9 cellular contexts compared by ENCODE assay signal in genomic region chr18:45839415-45840395, GRCh38. TPM values are rescaled to one million over a fixed set of nuclear protein-coding genes. Genes with fewer than 3 reads are reported as not detected.
DNase-seq lines count a peak whose midpoint lies in the region; ATAC-seq, FAIRE-seq and TF ChIP-seq lines count a peak whose summit lies in the region.
"Had no signal": no experiment of that assay in that cellular context is flagged by ENCODE, and none has a peak within 500 bp of the region (broad histone marks: within the 10 kb centered on the region; RNA-seq: fewer than 3 reads in every experiment).

No MANE protein-coding gene starts in this region.

- no peak overlapping the region for H3K9ac ChIP-seq in Loucy (ENCODE audit: low read depth, low read length, poor library complexity, severe bottlenecking)

- H3K4me3 ChIP-seq in Loucy (ENCODE audit: low read length, poor library complexity, severe bottlenecking) (no peak overlapping the region), cardiac muscle cell (no peak overlapping the region), small intestine (ENCODE audit: low read depth in 1 of 2, low read length in 2 of 2) (peak overlapping the region in 1 of 2 donors; percentile 37)
- H3K4me3 ChIP-seq: thyroid gland had no signal

- H3K27ac Mint-ChIP-seq in WTC11 = no peak overlapping the region
- no peak overlapping the region for H3K27ac Mint-ChIP-seq in activated T-helper 2 cell treated with anti-CD3 and anti-CD28 coated beads, Interferon-gamma antibody, Interleukin-2, Interleukin-4, amounts not matched to agents 10 μg/mL and 5 μg/mL and 100 μg/mL, durations not matched to agents 14 hours and 24 hours and 36 hours

- FAIRE-seq in small intestine (lab: Jason Lieb, UNC) = no peak

- no peaks in the 10 kb centered on the region for H3K36me3 Mint-ChIP-seq in WTC11
- no peaks in the 10 kb centered on the region for H3K36me3 Mint-ChIP-seq in activated T-helper 2 cell treated with anti-CD3 and anti-CD28 coated beads, Interferon-gamma antibody, Interleukin-2, Interleukin-4, amounts not matched to agents 10 μg/mL and 5 μg/mL and 100 μg/mL, durations not matched to agents 14 hours and 24 hours and 36 hours (ENCODE audit: low read depth)

- H3K27me3 Mint-ChIP-seq in WTC11 (ENCODE audit: low read depth) = peaks cover 44% of the 10 kb centered on the region
- peaks cover 50% of the 10 kb centered on the region for H3K27me3 Mint-ChIP-seq in activated T-helper 2 cell treated with anti-CD3 and anti-CD28 coated beads, Interferon-gamma antibody, Interleukin-2, Interleukin-4, amounts not matched to agents 10 μg/mL and 5 μg/mL and 100 μg/mL, durations not matched to agents 14 hours and 24 hours and 36 hours (ENCODE audit: low read depth)

- POLR2A ChIA-PET in WTC11 (lab: Charles Lee) = no interaction called here

- CTCF ChIA-PET in WTC11 (lab: Charles Lee) = interaction anchor here (0.6 to 3.5 kb wide), 39 partner anchors 9 to 233 kb away, joined by 3 to 36 read pairs (median 5); partner anchors contain the start of genes SIGLEC15 and SLC14A1

- H3K4me2 ChIP-seq in Loucy (ENCODE audit: low read depth, low read length, poor library complexity, severe bottlenecking) = no peak overlapping the region

- no peaks in the 10 kb centered on the region for H3K79me2 ChIP-seq in Loucy (ENCODE audit: insufficient read depth, low read length)

- no peaks in the 10 kb centered on the region for H3F3A ChIP-seq in Loucy (ENCODE audit: low read depth)

- intact Hi-C loops in activated T-helper 2 cell treated with anti-CD3 and anti-CD28 coated beads, Interferon-gamma antibody, Interleukin-2, Interleukin-4, amounts not matched to agents 10 μg/mL and 5 μg/mL and 100 μg/mL, durations not matched to agents 14 hours and 24 hours and 36 hours (cut with micrococcal nuclease) = loop anchor here (2.0 to 5.0 kb wide), 3 partner anchors 38 to 117 kb away; no protein-coding TSS in a partner anchor

- peak overlapping the region; percentile 18; the same call in 1 of the 2 replicates for H2AFZ ChIP-seq in Loucy (ENCODE audit: low read length)

- no peak overlapping the region for H3K4me3 Mint-ChIP-seq in WTC11
- no peak overlapping the region for H3K4me3 Mint-ChIP-seq in activated T-helper 2 cell treated with anti-CD3 and anti-CD28 coated beads, Interferon-gamma antibody, Interleukin-2, Interleukin-4, amounts not matched to agents 10 μg/mL and 5 μg/mL and 100 μg/mL, durations not matched to agents 14 hours and 24 hours and 36 hours (ENCODE audit: low read depth)

- peaks cover 22% of the 10 kb centered on the region for H3K4me1 Mint-ChIP-seq in WTC11
- peaks cover 3% of the 10 kb centered on the region for H3K4me1 Mint-ChIP-seq in activated T-helper 2 cell treated with anti-CD3 and anti-CD28 coated beads, Interferon-gamma antibody, Interleukin-2, Interleukin-4, amounts not matched to agents 10 μg/mL and 5 μg/mL and 100 μg/mL, durations not matched to agents 14 hours and 24 hours and 36 hours (ENCODE audit: low read depth)

- H3K27me3 ChIP-seq in Loucy (ENCODE audit: insufficient read depth, low read length, poor library complexity, severe bottlenecking) (no peaks in the 10 kb centered on the region), cardiac muscle cell (peaks cover 11% of the 10 kb centered on the region), small intestine (ENCODE audit: control insufficient read depth in 2 of 2, insufficient read depth in 2 of 2, low read length in 2 of 2) (peaks cover 0 to 3% of the 10 kb centered on the region in 2 donors)
- H3K27me3 ChIP-seq: thyroid gland had no signal

- no peaks in the 10 kb centered on the region for H3K9me2 ChIP-seq in Loucy (replicated peaks; ENCODE audit: low read depth, low read length)

- H3K27ac ChIP-seq in cardiac muscle cell = no peak overlapping the region
- no peak overlapping the region for H3K27ac ChIP-seq in small intestine (ENCODE audit: low read depth in 1 of 2, low read length in 1 of 2)
- H3K27ac ChIP-seq: thyroid gland had no signal

- ATAC-seq in WTC11 = peak; percentile 65

- WGBS in small intestine, 3 donors = 56 to 65% (median 62%) methylated on average over 12 to 13 of the region's 13 CpGs

- H3K36me3 ChIP-seq in Loucy (ENCODE audit: insufficient read depth, low read length) = no peaks in the 10 kb centered on the region
- H3K36me3 ChIP-seq in cardiac muscle cell = no peaks in the 10 kb centered on the region
- no peaks in the 10 kb centered on the region for H3K36me3 ChIP-seq in small intestine (ENCODE audit: control insufficient read depth in 2 of 2, insufficient read depth in 2 of 2, low read length in 2 of 2)
- H3K36me3 ChIP-seq: thyroid gland had no signal

- DNase-seq in A172 (ENCODE audit: low spot score) (peak; percentile 41), GDM1 (lab: John Stamatoyannopoulos, UW) (peak; percentile 21), WTC11 (ENCODE audit: low spot score) (peak; percentile 56), cardiac muscle cell (ENCODE audit: low read depth in 1 of 2, low spot score in 1 of 2) (peak; percentile 66 to 85), small intestine (peak; percentile 85), occipital lobe (lab: John Stamatoyannopoulos, UW) (no peak)
- DNase-seq in activated T-helper 2 cell treated with anti-CD3 and anti-CD28 coated beads, Interferon-gamma antibody, Interleukin-2, Interleukin-4, amounts not matched to agents 10 μg/mL and 5 μg/mL and 100 μg/mL, durations not matched to agents 14 hours and 24 hours and 36 hours (ENCODE audit: low spot score) = no peak

- TF ChIP-seq CTCF in Loucy (conservative IDR thresholded peaks at IDR 0.05; ENCODE audit: low read length) (peak; percentile 74), WTC11 (IDR thresholded peaks at IDR 0.05) (peak; percentile 40; the same call in 1 of the 2 replicates), cardiac muscle cell (IDR thresholded peaks at IDR 0.05; ENCODE audit: low read depth, low read length) (peak; percentile 79)

- H3K9me3 ChIP-seq in Loucy (ENCODE audit: insufficient read depth, low read depth, low read length) (no peaks in the 10 kb centered on the region), cardiac muscle cell (ENCODE audit: low read depth) (no peaks in the 10 kb centered on the region), small intestine (ENCODE audit: control insufficient read depth, low read depth) (no peaks in the 10 kb centered on the region)
- H3K9me3 ChIP-seq: thyroid gland had no signal

- no peaks in the 10 kb centered on the region for H3K9me3 Mint-ChIP-seq in WTC11
- no peaks in the 10 kb centered on the region for H3K9me3 Mint-ChIP-seq in activated T-helper 2 cell treated with anti-CD3 and anti-CD28 coated beads, Interferon-gamma antibody, Interleukin-2, Interleukin-4, amounts not matched to agents 10 μg/mL and 5 μg/mL and 100 μg/mL, durations not matched to agents 14 hours and 24 hours and 36 hours

- H3K4me1 ChIP-seq in Loucy (ENCODE audit: insufficient read depth, low read length, poor library complexity, severe bottlenecking) (peaks cover 38% of the 10 kb centered on the region), cardiac muscle cell (ENCODE audit: low read depth) (peaks cover 11% of the 10 kb centered on the region), small intestine (ENCODE audit: control insufficient read depth in 2 of 2, insufficient read depth in 1 of 2, low read depth in 1 of 2, low read length in 1 of 2) (peaks cover 0 to 12% of the 10 kb centered on the region in 2 donors)

- no peaks in the 10 kb centered on the region for H4K20me1 ChIP-seq in Loucy (ENCODE audit: insufficient read depth, low read length, poor library complexity, severe bottlenecking)

TF ChIP-seq in WTC11, 78 proteins besides CTCF, POLR2A, EP300 and RAD21 (continues in another document):
- TF ChIP-seq MLX (CRISPR knock-in tag; IDR thresholded peaks at IDR 0.05) = no peak
- TF ChIP-seq CREM (CRISPR knock-in tag; IDR thresholded peaks at IDR 0.05) = no peak
- no peak for TF ChIP-seq ZNF416 (CRISPR knock-in tag; IDR thresholded peaks at IDR 0.05)
- TF ChIP-seq MYBL2 (CRISPR knock-in tag; IDR thresholded peaks at IDR 0.05) = no peak
- TF ChIP-seq USF1 (CRISPR knock-in tag; IDR thresholded peaks at IDR 0.05) = no peak
- TF ChIP-seq ZMAT4 (CRISPR knock-in tag; IDR thresholded peaks at IDR 0.05) = no peak
- TF ChIP-seq FOXP1 (CRISPR knock-in tag; IDR thresholded peaks at IDR 0.05; ENCODE audit: borderline replicate concordance) = no peak

RNA-seq across cellular contexts. Expression of gene SIGLEC15, which starts 14.2 kb away (rescaled TPM):
- 0.07 and 0.12 TPM in 2 replicates for total RNA-seq in A172 (2014; rRNA removed; shearing (Covaris generic))
- 0.30 to 0.48 TPM in 2 of 3 replicates, not detected in the other for total RNA-seq in WTC11 (2021)
- total RNA-seq in cardiac muscle cell = 4.2 TPM in 1 of 2 replicates, not detected in the other
- polyA plus RNA-seq in cardiac muscle cell = 0.62 TPM in 1 of 2 replicates, not detected in the other
- polyA plus RNA-seq in small intestine = 1 to 10 TPM; 1.4 to 8.6 (median 2.2) TPM
- total RNA-seq in occipital lobe = not detected
- total RNA-seq in activated T-helper 2 cell treated with anti-CD3 and anti-CD28 coated beads, Interferon-gamma antibody, Interleukin-2, Interleukin-4, amounts not matched to agents 10 μg/mL and 5 μg/mL and 100 μg/mL, durations not matched to agents 14 hours and 24 hours and 36 hours = not detected in 2 replicates

Comparison
In these comparisons a context has a peak if more than half of its experiments do, and no peak if none do; other contexts are left out.
1. DNase-seq: peak in A172 (single experiment), GDM1 (single experiment), WTC11 (single experiment), cardiac muscle cell (2 of 2) and small intestine (single experiment); none in occipital lobe (single experiment) and activated T-helper 2 cell treated with anti-CD3 and anti-CD28 coated beads, Interferon-gamma antibody, Interleukin-2, Interleukin-4, amounts not matched to agents 10 μg/mL and 5 μg/mL and 100 μg/mL, durations not matched to agents 14 hours and 24 hours and 36 hours (single experiment).
2. Peak in every context shown above with its lines, with median percentiles within 50 percentile points of each other: CTCF ChIP-seq.